ENCODE assay signal across 18 cellular contexts in genomic region chr1:108183301-108183700, GRCh38. TPM values are rescaled to one million over a fixed set of nuclear protein-coding genes. Genes with fewer than 3 reads are reported as not detected.
DNase-seq lines count a peak whose midpoint lies in the region; ATAC-seq, FAIRE-seq and TF ChIP-seq lines count a peak whose summit lies in the region.
"Had no signal": no experiment of that assay in that cellular context is flagged by ENCODE, and none has a peak within 500 bp of the region (broad histone marks: within the 10 kb centered on the region; RNA-seq: fewer than 3 reads in every experiment).

No MANE protein-coding gene starts in this region.

- H3K9ac ChIP-seq in KMS-11 (peak overlapping the region; percentile 56; the same call in 1 of the 2 replicates), keratinocyte (ENCODE audit: control insufficient read depth, extremely low read depth, insufficient read depth, low read length) (no peak overlapping the region), SK-N-SH (no peak overlapping the region)

- peak overlapping the region; percentile 74 for H3K27ac Mint-ChIP-seq in dendritic cell treated with granulocyte-macrophage colony-stimulating factor and Interleukin-4, amounts not matched to agents 40 ng/mL and 50 ng/mL, for 4 days
- peak overlapping the region; percentile 25 for H3K27ac Mint-ChIP-seq in type B pancreatic cell
- H3K27ac Mint-ChIP-seq: CD8-positive, alpha-beta T cell had no signal

- FAIRE-seq in keratinocyte (lab: Jason Lieb, UNC) = peak; percentile 71

- no peak for ATAC-seq in HG02642 (IDR thresholded peaks at IDR 0.05; ENCODE audit: poor library complexity, unreplicated experiment)
- ATAC-seq: CD8-positive, alpha-beta T cell; Panc1 had no signal

- peaks cover 69% of the 10 kb centered on the region for H3K4me1 ChIP-seq in KMS-11 (ENCODE audit: low read depth, poor library complexity, severe bottlenecking)
- no peaks in the 10 kb centered on the region for H3K4me1 ChIP-seq in keratinocyte (ENCODE audit: control insufficient read depth, extremely low read depth, insufficient read depth, low read length)
- peaks cover 0 to 2% of the 10 kb centered on the region in 2 experiments; a peak in 2 of 4 replicates for H3K4me1 ChIP-seq in SK-N-SH (ENCODE audit: control insufficient read depth in 1 of 2, insufficient read depth in 2 of 2, low read depth in 1 of 2, low read length in 1 of 2)
- H3K4me1 ChIP-seq: SJCRH30 had no signal

- H2AFZ ChIP-seq in KMS-11 (ENCODE audit: low read depth) (no peak overlapping the region), keratinocyte (ENCODE audit: control insufficient read depth, low read length) (no peak overlapping the region), SK-N-SH (ENCODE audit: low read depth) (no peak overlapping the region)

- H3K4me2 ChIP-seq in KMS-11 (peak overlapping the region; percentile 77), keratinocyte (ENCODE audit: control insufficient read depth, extremely low read depth, insufficient read depth, low read depth, low read length) (no peak overlapping the region), SK-N-SH (no peak overlapping the region)

- H3K9me3 Mint-ChIP-seq in dendritic cell treated with granulocyte-macrophage colony-stimulating factor and Interleukin-4, amounts not matched to agents 40 ng/mL and 50 ng/mL, for 4 days = peaks cover 16% of the 10 kb centered on the region
- peaks cover 9% of the 10 kb centered on the region for H3K9me3 Mint-ChIP-seq in type B pancreatic cell

- H3F3A ChIP-seq in SK-N-SH (replicated peaks; ENCODE audit: insufficient read depth) = peaks cover 6% of the 10 kb centered on the region

- no peak overlapping the region for H3K4me3 Mint-ChIP-seq in dendritic cell treated with granulocyte-macrophage colony-stimulating factor and Interleukin-4, amounts not matched to agents 40 ng/mL and 50 ng/mL, for 4 days
- H3K4me3 Mint-ChIP-seq in type B pancreatic cell = no peak overlapping the region
- H3K4me3 Mint-ChIP-seq: CD8-positive, alpha-beta T cell had no signal

- peaks cover 19% of the 10 kb centered on the region for H3K4me1 Mint-ChIP-seq in dendritic cell treated with granulocyte-macrophage colony-stimulating factor and Interleukin-4, amounts not matched to agents 40 ng/mL and 50 ng/mL, for 4 days (ENCODE audit: low read depth)
- no peaks in the 10 kb centered on the region for H3K4me1 Mint-ChIP-seq in type B pancreatic cell (ENCODE audit: unreplicated experiment)

- peak overlapping the region; percentile 90 for H3K27ac ChIP-seq in KMS-11
- H3K27ac ChIP-seq in keratinocyte (ENCODE audit: control insufficient read depth, insufficient read depth, low read length) = no peak overlapping the region
- H3K27ac ChIP-seq in SK-N-SH (ENCODE audit: low read depth in 2 of 2, low read length in 1 of 2) = no peak overlapping the region
- H3K27ac ChIP-seq: SJCRH30 had no signal

- no peak overlapping the region for H3K4me3 ChIP-seq in KMS-11 (IDR thresholded peaks at IDR 0.05; ENCODE audit: insufficient read depth, low read depth, low read length)
- no peak overlapping the region for H3K4me3 ChIP-seq in keratinocyte (ENCODE audit: control insufficient read depth in 2 of 3, extremely low read depth in 1 of 3, insufficient read depth in 2 of 3, low read depth in 1 of 3, low read length in 3 of 3)
- H3K4me3 ChIP-seq in SK-N-SH (ENCODE audit: low read depth in 2 of 2, low read length in 1 of 2) = no peak overlapping the region
- H3K4me3 ChIP-seq: SJCRH30 had no signal

- H3K9me3 ChIP-seq in keratinocyte (ENCODE audit: control insufficient read depth, low read depth, low read length) = no peaks in the 10 kb centered on the region
- H3K9me3 ChIP-seq in SK-N-SH = no peaks in the 10 kb centered on the region; the same call in 1 of the 2 replicates

- intact Hi-C loops in dendritic cell treated with granulocyte-macrophage colony-stimulating factor and Interleukin-4, amounts not matched to agents 40 ng/mL and 50 ng/mL, for 4 days (cut with micrococcal nuclease) = no loop called here

- DNase-seq in keratinocyte (ENCODE audit: low read depth, low spot score) (no peak), type B pancreatic cell (ENCODE audit: extremely low spot score, unreplicated experiment) (no peak), SK-N-SH (no peak)
- no peak for DNase-seq in activated naive CD4-positive, alpha-beta T cell treated with anti-CD3 and anti-CD28 coated beads, Interleukin-2, amount 50 U/mL, for 16 hours
- DNase-seq: CD8-positive, alpha-beta T cell; EL; GF-D8; GOT3; IMR-90; NCI-H1436; NCI-H187 treated with DMSO at 0.1 percent for 48 hours; NCI-H2107; NCI-H748 treated with DMSO at 0.1 percent for 48 hours; SJCRH30 had no signal

- H3K27me3 ChIP-seq in KMS-11 (ENCODE audit: insufficient read depth, low read depth) = no peaks in the 10 kb centered on the region
- H3K27me3 ChIP-seq in keratinocyte (ENCODE audit: control insufficient read depth, extremely low read depth, insufficient read depth, low read length) = no peaks in the 10 kb centered on the region
- no peaks in the 10 kb centered on the region for H3K27me3 ChIP-seq in SK-N-SH (ENCODE audit: insufficient read depth)
- H3K27me3 ChIP-seq: SJCRH30 had no signal

- TF ChIP-seq CTCF in KMS-11 (conservative IDR thresholded peaks at IDR 0.05; ENCODE audit: low read depth, low read length) (no peak), keratinocyte (optimal IDR thresholded peaks at IDR 0.05 in 1 of 3, IDR thresholded peaks at IDR 0.05 in 1 of 3, conservative IDR thresholded peaks at IDR 0.05 in 1 of 3; ENCODE audit: extremely low read depth in 1 of 3, insufficient read depth in 2 of 3, low read length in 3 of 3) (no peak), type B pancreatic cell (conservative IDR thresholded peaks at IDR 0.05) (no peak), SK-N-SH (IDR thresholded peaks at IDR 0.05) (no peak)

- H3K79me2 ChIP-seq in KMS-11 (ENCODE audit: insufficient read depth, low read depth) (peaks cover 9% of the 10 kb centered on the region; the same call in 1 of the 2 replicates), keratinocyte (ENCODE audit: control insufficient read depth, insufficient read depth, low read length) (peaks cover 55% of the 10 kb centered on the region), SK-N-SH (ENCODE audit: insufficient read depth) (peaks cover 69% of the 10 kb centered on the region)

- 46% methylated on average over 2 of the region's 2 CpGs for WGBS in SK-N-SH (ENCODE audit: low lambda C conversion rate)

- no peaks in the 10 kb centered on the region for H3K27me3 Mint-ChIP-seq in dendritic cell treated with granulocyte-macrophage colony-stimulating factor and Interleukin-4, amounts not matched to agents 40 ng/mL and 50 ng/mL, for 4 days
- H3K27me3 Mint-ChIP-seq in type B pancreatic cell = no peaks in the 10 kb centered on the region

- H3K9me2 ChIP-seq in SK-N-SH = no peaks in the 10 kb centered on the region

- H4K20me1 ChIP-seq in KMS-11 (ENCODE audit: insufficient read depth) = no peaks in the 10 kb centered on the region
- H4K20me1 ChIP-seq in keratinocyte (ENCODE audit: control insufficient read depth, extremely low read depth, insufficient read depth, low read length) = no peaks in the 10 kb centered on the region
- peaks cover 4% of the 10 kb centered on the region; the same call in 1 of the 2 replicates for H4K20me1 ChIP-seq in SK-N-SH (ENCODE audit: insufficient read depth)

- no peak for TF ChIP-seq EP300 in SK-N-SH (IDR thresholded peaks at IDR 0.05; ENCODE audit: borderline replicate concordance in 1 of 2, low read depth in 1 of 2, low read length in 1 of 2)

- H3K36me3 Mint-ChIP-seq in dendritic cell treated with granulocyte-macrophage colony-stimulating factor and Interleukin-4, amounts not matched to agents 40 ng/mL and 50 ng/mL, for 4 days (ENCODE audit: low read depth) = peaks cover 86% of the 10 kb centered on the region
- peaks cover 62% of the 10 kb centered on the region for H3K36me3 Mint-ChIP-seq in type B pancreatic cell

- TF ChIP-seq RAD21 in SK-N-SH (IDR thresholded peaks at IDR 0.05; ENCODE audit: low read length) = no peak

- CTCF ChIA-PET in SK-N-SH (lab: Yijun Ruan, JAX) = no interaction called here

- no peaks in the 10 kb centered on the region for H3K9me1 ChIP-seq in keratinocyte (ENCODE audit: control insufficient read depth, extremely low read depth, insufficient read depth, low read length)

- dilution Hi-C loops in keratinocyte (cut with MboI; ENCODE audit: extremely low pct_ligation_motif_present, low sequenced_read_pairs) = no loop called here

- POLR2A ChIA-PET in SK-N-SH (lab: Yijun Ruan, JAX) = no interaction called here

- H3K36me3 ChIP-seq in KMS-11 (ENCODE audit: insufficient read depth) (no peaks in the 10 kb centered on the region), keratinocyte (ENCODE audit: control insufficient read depth in 2 of 2, extremely low read depth in 1 of 2, insufficient read depth in 2 of 2, low read length in 2 of 2) (peaks cover 9 to 16% of the 10 kb centered on the region in 2 experiments), SK-N-SH (replicated peaks in 1 of 2; ENCODE audit: control insufficient read depth in 1 of 2, insufficient read depth in 2 of 2, low read length in 1 of 2) (peaks cover 49 to 66% of the 10 kb centered on the region in 2 experiments)

TF ChIP-seq in SK-N-SH, 30 proteins besides CTCF, POLR2A, EP300 and RAD21 (continues in another document):
- TF ChIP-seq ELF1 (IDR thresholded peaks at IDR 0.05) (no peak), YY1 (IDR thresholded peaks at IDR 0.05; ENCODE audit: low read depth) (no peak)

RNA-seq across cellular contexts. Expression of gene SLC25A24, which starts 16.8 kb away (rescaled TPM):
- 35.3 to 58.9 TPM (median 36.0 TPM) in 3 replicates for polyA plus RNA-seq in keratinocyte
- 26.6 TPM for polyA plus RNA-seq in keratinocyte (2011; ENCODE audit: low read depth)
- polyA plus RNA-seq in keratinocyte (2011; cell fraction: cytosol; rRNA removed) = 25.9 and 49.9 TPM in 2 replicates
- polyA plus RNA-seq in keratinocyte (2011; cell fraction: nucleus; rRNA removed) = 30.8 and 45.2 TPM in 2 replicates
- polyA plus RNA-seq in keratinocyte (2012; ENCODE audit: low replicate concordance) = 15.3 and 34.6 TPM in 2 replicates
- 16.1 to 44.2 TPM (median 28.8 TPM) in 3 replicates for polyA minus RNA-seq in keratinocyte
- polyA minus RNA-seq in keratinocyte (2011; cell fraction: cytosol; rRNA and poly(A)+ RNA removed) = 40.5 TPM
- polyA minus RNA-seq in keratinocyte (2011; cell fraction: nucleus; rRNA and poly(A)+ RNA removed) = 26.9 and 47.0 TPM in 2 replicates
- 43.3 and 46.6 TPM in 2 replicates for total RNA-seq in type B pancreatic cell (ENCODE audit: low replicate concordance)
- 11.3 and 14.9 TPM in 2 replicates for polyA plus RNA-seq in SK-N-SH (2012; rRNA removed)
- polyA plus RNA-seq in SK-N-SH (2012; cell fraction: cytosol; rRNA removed) = 18.0 and 21.1 TPM in 2 replicates
- polyA plus RNA-seq in SK-N-SH (2012; cell fraction: nucleus; rRNA removed) = 5.6 and 11.6 TPM in 2 replicates
